Comparison of ENCODE assay signal across 8 cellular contexts in genomic region chr1:226110249-226111108, GRCh38. TPM values are rescaled to one million over a fixed set of nuclear protein-coding genes. Genes with fewer than 3 reads are reported as not detected.
DNase-seq lines count a peak whose midpoint lies in the region; ATAC-seq and TF ChIP-seq lines count a peak whose summit lies in the region.

No MANE protein-coding gene starts in this region.

- H3K4ac ChIP-seq in mesenchymal stem cell (ENCODE audit: low read depth in 1 of 2, low read length in 2 of 2): peak overlapping the region; percentile 79 to 98

- H4K8ac ChIP-seq in mesenchymal stem cell (ENCODE audit: low read length): peak overlapping the region; percentile 85

- no peaks in the 10 kb centered on the region for H3K9me3 Mint-ChIP-seq in activated CD4-positive, alpha-beta memory T cell treated with anti-CD3 and anti-CD28 coated beads for 36 hours
- no peaks in the 10 kb centered on the region for H3K9me3 Mint-ChIP-seq in effector memory CD8-positive, alpha-beta T cell

- H3K36me3 ChIP-seq in A673 (ENCODE audit: insufficient read depth, low read length, poor library complexity, severe bottlenecking) (no peaks in the 10 kb centered on the region), mesenchymal stem cell (ENCODE audit: control insufficient read depth in 1 of 2, insufficient read depth in 2 of 2, low read depth in 1 of 2, low read length in 2 of 2) (no peaks in the 10 kb centered on the region)

- no peaks in the 10 kb centered on the region for H3K27me3 Mint-ChIP-seq in activated CD4-positive, alpha-beta memory T cell treated with anti-CD3 and anti-CD28 coated beads for 36 hours
- no peaks in the 10 kb centered on the region for H3K27me3 Mint-ChIP-seq in effector memory CD8-positive, alpha-beta T cell

- H2AK5ac ChIP-seq in mesenchymal stem cell (ENCODE audit: low read length, severe bottlenecking): no peak overlapping the region

- BruUV-seq in A673 (replicated peaks; lab: Mats Ljungman, UMichigan): no TSS peak

- peaks cover 32% of the 10 kb centered on the region for H3K4me1 ChIP-seq in A673 (ENCODE audit: insufficient read depth, low read length, poor library complexity, severe bottlenecking)
- H3K4me1 ChIP-seq in mesenchymal stem cell (ENCODE audit: control insufficient read depth, insufficient read depth, low read depth, low read length): peaks cover 14% of the 10 kb centered on the region

- peak overlapping the region; percentile 72 for H2AFZ ChIP-seq in mesenchymal stem cell (ENCODE audit: low read depth, low read length)

- peaks cover 15% of the 10 kb centered on the region for H3K4me1 Mint-ChIP-seq in activated CD4-positive, alpha-beta memory T cell treated with anti-CD3 and anti-CD28 coated beads for 36 hours (ENCODE audit: low read depth)
- peaks cover 14 to 15% of the 10 kb centered on the region in 2 donors for H3K4me1 Mint-ChIP-seq in effector memory CD8-positive, alpha-beta T cell (ENCODE audit: low read depth in 2 of 2)

- TF ChIP-seq CTCF in A673 (conservative IDR thresholded peaks at IDR 0.05; ENCODE audit: low read depth, low read length): no peak

- H3K4me3 ChIP-seq in A673 (ENCODE audit: low read depth, low read length, poor library complexity, severe bottlenecking): peak overlapping the region; percentile 76
- H3K4me3 ChIP-seq in mesenchymal stem cell (ENCODE audit: insufficient read depth in 1 of 2, low read depth in 1 of 2, low read length in 2 of 2): peak overlapping the region; percentile 69 to 78

- intact Hi-C loops in A673 (cut with micrococcal nuclease; ENCODE audit: unreplicated experiment): loop anchor here (2.0 kb wide), 1 partner anchor 48 kb away; the partner anchor contains the start of gene H3-3A
- intact Hi-C loops in activated CD4-positive, alpha-beta memory T cell treated with anti-CD3 and anti-CD28 coated beads for 36 hours (cut with micrococcal nuclease): loop anchor here (1.0 to 2.0 kb wide), 2 partner anchors 11 to 48 kb away; partner anchors contain the start of gene H3-3A

- peak overlapping the region; percentile 77 for H2BK5ac ChIP-seq in mesenchymal stem cell (ENCODE audit: low read depth, low read length, poor library complexity, severe bottlenecking)

- H3K9ac ChIP-seq in mesenchymal stem cell (ENCODE audit: low read length): peak overlapping the region; percentile 83

- H3K27ac Mint-ChIP-seq in activated CD4-positive, alpha-beta memory T cell treated with anti-CD3 and anti-CD28 coated beads for 36 hours: peak overlapping the region; percentile 62
- peak overlapping the region; percentile 38 to 88 for H3K27ac Mint-ChIP-seq in effector memory CD8-positive, alpha-beta T cell

- peak overlapping the region; percentile 70 for H3K4me3 Mint-ChIP-seq in activated CD4-positive, alpha-beta memory T cell treated with anti-CD3 and anti-CD28 coated beads for 36 hours
- peak overlapping the region; percentile 97 to 98 for H3K4me3 Mint-ChIP-seq in effector memory CD8-positive, alpha-beta T cell

- H3K9me3 ChIP-seq in A673 (ENCODE audit: low read depth, low read length, poor library complexity, severe bottlenecking): no peaks in the 10 kb centered on the region
- no peaks in the 10 kb centered on the region for H3K9me3 ChIP-seq in mesenchymal stem cell (ENCODE audit: control insufficient read depth, low read length)

- H2BK120ac ChIP-seq in mesenchymal stem cell (ENCODE audit: low read depth, low read length): peak overlapping the region; percentile 94

- H4K91ac ChIP-seq in mesenchymal stem cell (ENCODE audit: low read length): peak overlapping the region; percentile 83

- no peaks in the 10 kb centered on the region for H3K79me1 ChIP-seq in mesenchymal stem cell (replicated peaks; ENCODE audit: low read length, poor library complexity, severe bottlenecking)

- CTCF ChIA-PET in A673 (lab: Charles Lee): interaction anchor here (0.9 kb wide), 2 partner anchors 10 to 46 kb away, joined by 3 to 4 read pairs; no protein-coding TSS in a partner anchor
- CTCF ChIA-PET in activated CD4-positive, alpha-beta memory T cell treated with anti-CD3 and anti-CD28 coated beads for 36 hours (lab: Charles Lee): interaction anchor here (0.7 to 5.9 kb wide), 7 partner anchors 9 to 111 kb away, joined by 3 to 42 read pairs (median 7); partner anchors contain the start of gene SDE2

- WGBS in mesenchymal stem cell: under 1% methylated on average over 64 of the region's 73 CpGs

- H3K4me2 ChIP-seq in mesenchymal stem cell (ENCODE audit: low read length, poor library complexity, severe bottlenecking): peak overlapping the region; percentile 75

- peak; percentile 60 for DNase-seq in A673 (ENCODE audit: low spot score)
- DNase-seq in NCI-H345 (lab: John Stamatoyannopoulos, UW): peak; percentile 44
- DNase-seq in activated CD4-positive, alpha-beta memory T cell treated with anti-CD3 and anti-CD28 coated beads for 36 hours: peak; percentile 81
- peak; percentile 48 to 50 (median 49) for DNase-seq in effector memory CD8-positive, alpha-beta T cell
- DNase-seq in mesenchymal stem cell: peak; percentile 82
- DNase-seq in stimulated activated CD8-positive, alpha-beta memory T cell treated with anti-CD3 and anti-CD28 coated beads, Interleukin-15, amount 100 ng/mL, for 48 hours (ENCODE audit: low read depth in 2 of 2): peak; percentile 69 to 77

- H3K18ac ChIP-seq in mesenchymal stem cell (ENCODE audit: low read depth in 1 of 2, low read length in 2 of 2): peak overlapping the region; percentile 89 to 94

- H2BK15ac ChIP-seq in mesenchymal stem cell (ENCODE audit: low read depth, poor library complexity, severe bottlenecking): peak overlapping the region; percentile 100

- no peaks in the 10 kb centered on the region for H3K36me3 Mint-ChIP-seq in activated CD4-positive, alpha-beta memory T cell treated with anti-CD3 and anti-CD28 coated beads for 36 hours
- H3K36me3 Mint-ChIP-seq in effector memory CD8-positive, alpha-beta T cell (ENCODE audit: insufficient read depth): peaks cover 6% of the 10 kb centered on the region

- ATAC-seq in GM18499 (IDR thresholded peaks at IDR 0.05; ENCODE audit: insufficient read depth, unreplicated experiment): peak; percentile 39
- ATAC-seq in HG02870 (IDR thresholded peaks at IDR 0.05; ENCODE audit: unreplicated experiment): peak; percentile 73
- peak; percentile 76 for ATAC-seq in effector memory CD8-positive, alpha-beta T cell (replicated peaks)

- H2BK12ac ChIP-seq in mesenchymal stem cell (ENCODE audit: low read length in 2 of 2): peak overlapping the region in 1 of 2 experiments; percentile 37

- peak overlapping the region; percentile 95 for H3K27ac ChIP-seq in A673 (ENCODE audit: low read depth, low read length, poor library complexity, severe bottlenecking)
- peak overlapping the region; percentile 85 for H3K27ac ChIP-seq in mesenchymal stem cell (ENCODE audit: low read length, poor library complexity, severe bottlenecking)

- peak overlapping the region in 1 of 2 experiments; percentile 29 for H3K14ac ChIP-seq in mesenchymal stem cell (ENCODE audit: low read length in 2 of 2)

- POLR2A ChIA-PET in A673 (lab: Charles Lee; ENCODE audit: low non-redundant PET): no interaction called here
- POLR2A ChIA-PET in activated CD4-positive, alpha-beta memory T cell treated with anti-CD3 and anti-CD28 coated beads for 36 hours (lab: Charles Lee): interaction anchor here (0.6 to 3.3 kb wide), 11 partner anchors 9 to 298 kb away, joined by 3 to 18 read pairs (median 9); partner anchors contain the start of genes H3-3A, PARP1 and SDE2

- H3K23ac ChIP-seq in mesenchymal stem cell (ENCODE audit: low read length in 2 of 2): no peak overlapping the region

- H3K27me3 ChIP-seq in A673 (replicated peaks; ENCODE audit: insufficient read depth, low read depth, low read length, poor library complexity) (no peaks in the 10 kb centered on the region), mesenchymal stem cell (ENCODE audit: control insufficient read depth in 1 of 2, insufficient read depth in 1 of 2, low read length in 2 of 2) (no peaks in the 10 kb centered on the region)

RNA-seq across cellular contexts. Expression of gene H3-3A, which starts 48.0 kb away (rescaled TPM):
- total RNA-seq in A673 (2021): 638 and 640 TPM in 2 replicates
- 100 to 1,000 TPM; 317 to 320 TPM for total RNA-seq in activated CD4-positive, alpha-beta memory T cell treated with anti-CD3 and anti-CD28 coated beads for 36 hours
- polyA plus RNA-seq in mesenchymal stem cell (2013, experiment 1 of 2): 591 TPM
- 615 TPM for polyA plus RNA-seq in mesenchymal stem cell (2013, experiment 2 of 2)

Comparison
In these comparisons a context has a peak if more than half of its experiments do, and no peak if none do; other contexts are left out.
1. Peak in every context shown above with its lines: DNase-seq, ATAC-seq, H3K4me3 ChIP-seq and H3K27ac ChIP-seq.